In genomic region chr12:111363578-111363977, GRCh38 we compare ENCODE assay signal across 15 cellular contexts. TPM values are rescaled to one million over a fixed set of nuclear protein-coding genes. Genes with fewer than 3 reads are reported as not detected.
DNase-seq lines count a peak whose midpoint lies in the region; ATAC-seq, FAIRE-seq and TF ChIP-seq lines count a peak whose summit lies in the region.
"Had no signal": no experiment of that assay in that cellular context is flagged by ENCODE, and none has a peak within 500 bp of the region (broad histone marks: within the 10 kb centered on the region; RNA-seq: fewer than 3 reads in every experiment).

No MANE protein-coding gene starts in this region.

- no peak overlapping the region for H3K4ac ChIP-seq in mesenchymal stem cell (ENCODE audit: low read depth in 1 of 2, low read length in 2 of 2)

- H3K27me3 ChIP-seq in bronchial epithelial cell (ENCODE audit: control insufficient read depth, insufficient read depth, low read length): no peaks in the 10 kb centered on the region
- H3K27me3 ChIP-seq in mesenchymal stem cell (ENCODE audit: control insufficient read depth in 1 of 2, insufficient read depth in 1 of 2, low read length in 2 of 2): peaks cover 0 to 16% of the 10 kb centered on the region in 2 experiments
- H3K27me3 ChIP-seq: foreskin keratinocyte had no signal

- ATAC-seq in HG02884 (IDR thresholded peaks at IDR 0.05; ENCODE audit: unreplicated experiment) (no peak), HG02885 (IDR thresholded peaks at IDR 0.05; ENCODE audit: poor library complexity, unreplicated experiment) (no peak), HG03039 (IDR thresholded peaks at IDR 0.05; ENCODE audit: unreplicated experiment) (no peak)
- ATAC-seq: foreskin keratinocyte had no signal

- no peak overlapping the region for H2BK120ac ChIP-seq in mesenchymal stem cell (ENCODE audit: low read depth, low read length)

- no peak overlapping the region for H3K27ac ChIP-seq in mesenchymal stem cell (ENCODE audit: low read length, poor library complexity, severe bottlenecking)
- H3K27ac ChIP-seq: foreskin keratinocyte had no signal

- H3K9ac ChIP-seq in mesenchymal stem cell (ENCODE audit: low read length): no peak overlapping the region

- H4K8ac ChIP-seq in mesenchymal stem cell (ENCODE audit: low read length): no peak overlapping the region

- no peak overlapping the region for H2BK5ac ChIP-seq in mesenchymal stem cell (ENCODE audit: low read depth, low read length, poor library complexity, severe bottlenecking)

- TF ChIP-seq CTCF in bronchial epithelial cell (IDR thresholded peaks at IDR 0.05; ENCODE audit: insufficient read depth, low read length, severe bottlenecking): no peak

- no peak overlapping the region for H2AK5ac ChIP-seq in mesenchymal stem cell (ENCODE audit: low read length, severe bottlenecking)

- H3K36me3 ChIP-seq in bronchial epithelial cell (ENCODE audit: control insufficient read depth, insufficient read depth, low read length) (peaks cover 1% of the 10 kb centered on the region), mesenchymal stem cell (ENCODE audit: control insufficient read depth in 1 of 2, insufficient read depth in 2 of 2, low read depth in 1 of 2, low read length in 2 of 2) (peaks cover 24 to 48% of the 10 kb centered on the region in 2 experiments)

- H3K23ac ChIP-seq in mesenchymal stem cell (ENCODE audit: low read length in 2 of 2): no peak overlapping the region

- no peak overlapping the region for H2BK12ac ChIP-seq in mesenchymal stem cell (ENCODE audit: low read length in 2 of 2)

- peaks cover 30% of the 10 kb centered on the region for H3K79me1 ChIP-seq in mesenchymal stem cell (replicated peaks; ENCODE audit: low read length, poor library complexity, severe bottlenecking)

- H3K18ac ChIP-seq in mesenchymal stem cell (ENCODE audit: low read depth in 1 of 2, low read length in 2 of 2): no peak overlapping the region

- no peak overlapping the region for H3K14ac ChIP-seq in mesenchymal stem cell (ENCODE audit: low read length in 2 of 2)

- H2AFZ ChIP-seq in mesenchymal stem cell (ENCODE audit: low read depth, low read length): no peak overlapping the region

- H2BK15ac ChIP-seq in mesenchymal stem cell (ENCODE audit: low read depth, poor library complexity, severe bottlenecking): no peak overlapping the region

- H4K91ac ChIP-seq in mesenchymal stem cell (ENCODE audit: low read length): no peak overlapping the region

- no peak overlapping the region for H3K4me3 ChIP-seq in bronchial epithelial cell (ENCODE audit: low read depth, low read length)
- no peak overlapping the region for H3K4me3 ChIP-seq in mesenchymal stem cell (ENCODE audit: insufficient read depth in 1 of 2, low read depth in 1 of 2, low read length in 2 of 2)

- WGBS in mesenchymal stem cell: 84% methylated on average over 3 of the region's 3 CpGs

- H3K4me1 ChIP-seq in mesenchymal stem cell (ENCODE audit: control insufficient read depth, insufficient read depth, low read depth, low read length): peaks cover 39% of the 10 kb centered on the region

- no peak for FAIRE-seq in bronchial epithelial cell (lab: Jason Lieb, UNC)
- FAIRE-seq: GM12891 had no signal

- H3K4me2 ChIP-seq in mesenchymal stem cell (ENCODE audit: low read length, poor library complexity, severe bottlenecking): no peak overlapping the region

- DNase-seq in AG08395 (ENCODE audit: low spot score) (peak; percentile 62), HCEC 1CT (peak; percentile 39), bronchial epithelial cell (ENCODE audit: low read depth) (peak; percentile 24), mesenchymal stem cell (peak; percentile 5), NCI-H774 (lab: John Stamatoyannopoulos, UW) (no peak)
- DNase-seq: C1 segment of cervical spinal cord, DND-41, Kasumi-1, NCI-H1694 treated with DMSO at 0.1 percent for 48 hours, occipital lobe had no signal

- no peaks in the 10 kb centered on the region for H3K9me3 ChIP-seq in mesenchymal stem cell (ENCODE audit: control insufficient read depth, low read length)

RNA-seq across cellular contexts. Expression of gene PHETA1, which starts 5.3 kb away (rescaled TPM):
- total RNA-seq in bronchial epithelial cell: 4.5 and 4.6 TPM in 2 replicates
- polyA plus RNA-seq in mesenchymal stem cell (2013, experiment 1 of 2): 6.6 TPM
- 6.5 TPM for polyA plus RNA-seq in mesenchymal stem cell (2013, experiment 2 of 2)

RNA-seq across cellular contexts. Expression of gene SH2B3, which starts 42.1 kb away (rescaled TPM):
- total RNA-seq in bronchial epithelial cell: 2.4 and 3.2 TPM in 2 replicates
- polyA plus RNA-seq in mesenchymal stem cell (2013, experiment 1 of 2): 50.8 TPM
- 50.3 TPM for polyA plus RNA-seq in mesenchymal stem cell (2013, experiment 2 of 2)
